1 cellular context compared by ENCODE assay signal in the genomic region with DNA sequence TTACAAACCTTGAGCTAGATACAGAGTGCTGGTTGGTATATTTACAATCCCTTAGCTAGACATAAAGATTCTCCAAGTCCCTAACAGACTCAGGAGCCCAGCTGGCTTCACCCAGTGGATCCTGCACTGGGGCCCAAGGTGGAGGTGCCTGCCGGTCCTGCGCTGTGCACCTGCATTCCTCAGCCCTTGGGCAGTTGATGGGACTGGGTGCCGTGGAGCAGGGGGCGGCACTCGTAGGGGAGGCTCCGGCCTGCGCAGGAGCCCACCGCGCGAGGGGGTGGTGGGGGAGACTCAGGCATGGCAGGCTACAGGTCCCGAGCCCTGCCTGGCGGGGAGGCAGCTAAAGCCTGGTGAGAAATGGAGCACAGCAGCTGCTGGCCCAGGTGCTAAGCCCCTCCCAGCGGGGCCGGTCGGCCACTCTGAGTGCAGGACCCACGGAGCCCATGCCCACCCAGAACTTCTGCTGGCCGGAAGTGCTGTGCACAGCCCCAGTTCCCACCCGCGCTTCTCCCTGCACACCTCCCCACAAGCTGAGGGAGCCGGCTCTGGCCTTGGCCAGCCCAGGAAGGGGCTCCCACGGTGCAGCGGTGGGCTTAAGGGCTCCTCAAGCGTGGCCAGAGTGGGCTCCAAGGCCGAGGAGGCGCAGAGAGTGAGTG.
TF ChIP-seq lines count a peak whose summit lies in the region.

No MANE protein-coding gene starts in this region.

TF ChIP-seq in HepG2, 621 proteins besides CTCF, POLR2A, EP300 and RAD21 (continued from another document):
- no peak for TF ChIP-seq UBTF (CRISPR knock-in tag; IDR thresholded peaks at IDR 0.05)
TF ChIP-seq in HepG2: peak in this region for 0.
